8 cellular contexts compared by ENCODE assay signal in genomic region chr12:47085815-47086252, GRCh38. TPM values are rescaled to one million over a fixed set of nuclear protein-coding genes. Genes with fewer than 3 reads are reported as not detected.
A peak's percentile ranks its signal among the peaks of the same experiment; 100 is the strongest.
DNase-seq lines count a peak whose midpoint lies in the region; ATAC-seq, FAIRE-seq and TF ChIP-seq lines count a peak whose summit lies in the region.

No MANE protein-coding gene starts in this region.

- no peak overlapping the region for H2AFZ ChIP-seq in ACC112 (ENCODE audit: low read length, unreplicated experiment)
- no peak overlapping the region for H2AFZ ChIP-seq in GM23248
- no peak overlapping the region for H2AFZ ChIP-seq in PC-3 (ENCODE audit: low read length)
- H2AFZ ChIP-seq in HepG2 (ENCODE audit: low read length): no peak overlapping the region

- H3K4me1 ChIP-seq in ACC112 (ENCODE audit: control insufficient read depth, insufficient read depth, low read length, unreplicated experiment) (peaks cover 78% of the 10 kb centered on the region), GM23248 (ENCODE audit: insufficient read depth) (peaks cover 76% of the 10 kb centered on the region), PC-3 (ENCODE audit: insufficient read depth, low read length) (peaks cover 74% of the 10 kb centered on the region), HepG2 (ENCODE audit: insufficient read depth, low read length) (peaks cover 45% of the 10 kb centered on the region), ovary (ENCODE audit: insufficient read depth) (peaks cover 4% of the 10 kb centered on the region)

- H3K9ac ChIP-seq in GM23248 (no peak overlapping the region), PC-3 (ENCODE audit: low read length) (no peak overlapping the region), HepG2 (ENCODE audit: insufficient read depth, low read depth, low read length) (no peak overlapping the region)

- H3K9me3 ChIP-seq in GM23248 (ENCODE audit: low read depth): no peaks in the 10 kb centered on the region
- no peaks in the 10 kb centered on the region for H3K9me3 ChIP-seq in PC-3 (ENCODE audit: low read length)
- H3K9me3 ChIP-seq in HepG2 (ENCODE audit: low read length): no peaks in the 10 kb centered on the region
- H3K9me3 ChIP-seq in ovary: no peaks in the 10 kb centered on the region

- BruUV-seq in PC-3 (replicated peaks; lab: Mats Ljungman, UMichigan) (no TSS peak), HepG2 (replicated peaks; lab: Mats Ljungman, UMichigan) (no TSS peak)

- TF ChIP-seq POLR2A in HepG2 (IDR thresholded peaks at IDR 0.05; ENCODE audit: insufficient read depth in 1 of 2, low read depth in 2 of 2, low read length in 2 of 2) (no peak), ovary (IDR thresholded peaks at IDR 0.05) (no peak)

- peak overlapping the region; percentile 99 for H3K27ac Mint-ChIP-seq in activated naive CD8-positive, alpha-beta T cell
- H3K27ac Mint-ChIP-seq in mesothelial cell of epicardium: no peak overlapping the region

- TF ChIP-seq RAD21 in HepG2 (CRISPR knock-in tag; IDR thresholded peaks at IDR 0.05): no peak

- H3K4me1 Mint-ChIP-seq in activated naive CD8-positive, alpha-beta T cell (ENCODE audit: low read depth): peaks cover 69% of the 10 kb centered on the region
- peaks cover 44% of the 10 kb centered on the region for H3K4me1 Mint-ChIP-seq in mesothelial cell of epicardium

- TF ChIP-seq CTCF in PC-3 (conservative IDR thresholded peaks at IDR 0.05; ENCODE audit: low read depth, low read length): no peak
- TF ChIP-seq CTCF in HepG2 (CRISPR knock-in tag; IDR thresholded peaks at IDR 0.05): no peak
- no peak for TF ChIP-seq CTCF in mesothelial cell of epicardium (IDR thresholded peaks at IDR 0.05; ENCODE audit: unreplicated experiment)
- TF ChIP-seq CTCF in ovary (IDR thresholded peaks at IDR 0.05): no peak

- WGBS in GM23248 (ENCODE audit: low coverage in 1 of 2, low lambda C conversion rate in 2 of 2, missing lambda C conversion rate in 2 of 2), 2 experiments: 52 to 61% methylated on average over 6 of the region's 6 CpGs
- WGBS in HepG2 (ENCODE audit: low lambda C conversion rate): 4% methylated on average over 6 of the region's 6 CpGs
- 62 to 72% (median 68%) methylated on average over 6 of the region's 6 CpGs for WGBS in ovary, 3 donors

- TF ChIP-seq EP300 in HepG2 (IDR thresholded peaks at IDR 0.05; ENCODE audit: low read depth in 2 of 2, low read length in 2 of 2): no peak; a peak in 1 of 4 replicates
- TF ChIP-seq EP300 in HepG2 (CRISPR knock-in tag; IDR thresholded peaks at IDR 0.05; ENCODE audit: borderline replicate concordance): no peak
- no peak for TF ChIP-seq EP300 in ovary (IDR thresholded peaks at IDR 0.05)

- H3K27ac ChIP-seq in ACC112 (ENCODE audit: low read depth, low read length): peak overlapping the region; percentile 39
- H3K27ac ChIP-seq in GM23248: 0 out of 2 replicates have a peak overlapping the region, but pooled peaks have one; percentile 5
- H3K27ac ChIP-seq in PC-3 (ENCODE audit: low read length): no peak overlapping the region
- H3K27ac ChIP-seq in HepG2 (ENCODE audit: extremely low read length, insufficient read depth, low read length): no peak overlapping the region
- no peak overlapping the region for H3K27ac ChIP-seq in ovary

- peaks cover 9% of the 10 kb centered on the region for H3K9me3 Mint-ChIP-seq in activated naive CD8-positive, alpha-beta T cell (ENCODE audit: low read depth)
- H3K9me3 Mint-ChIP-seq in mesothelial cell of epicardium: peaks cover 9% of the 10 kb centered on the region

- peak overlapping the region; percentile 18 for H3K4me2 ChIP-seq in GM23248 (ENCODE audit: unreplicated experiment)
- peak overlapping the region; percentile 48 for H3K4me2 ChIP-seq in PC-3 (ENCODE audit: low read length)
- H3K4me2 ChIP-seq in HepG2 (ENCODE audit: low read depth, low read length): no peak overlapping the region

- in situ Hi-C loops in GM23248 (cut with MboI) (no loop called here), HepG2 (cut with HindIII; ENCODE audit: extremely low pct_ligation_motif_present, low pct_unique_long_range_greater_than_20kb) (no loop called here)

- peak overlapping the region; percentile 59 for H3K4me3 Mint-ChIP-seq in activated naive CD8-positive, alpha-beta T cell
- no peak overlapping the region for H3K4me3 Mint-ChIP-seq in mesothelial cell of epicardium

- no peaks in the 10 kb centered on the region for H3K79me2 ChIP-seq in ACC112 (ENCODE audit: control insufficient read depth, insufficient read depth, low read length, unreplicated experiment)
- H3K79me2 ChIP-seq in GM23248 (ENCODE audit: insufficient read depth): no peaks in the 10 kb centered on the region
- H3K79me2 ChIP-seq in PC-3 (ENCODE audit: low read length): peaks cover 18% of the 10 kb centered on the region
- H3K79me2 ChIP-seq in HepG2 (ENCODE audit: insufficient read depth, low read length): no peaks in the 10 kb centered on the region

- no peaks in the 10 kb centered on the region for H4K20me1 ChIP-seq in GM23248 (ENCODE audit: insufficient read depth)
- H4K20me1 ChIP-seq in PC-3 (ENCODE audit: low read length): no peaks in the 10 kb centered on the region
- H4K20me1 ChIP-seq in HepG2 (ENCODE audit: insufficient read depth, low read length): no peaks in the 10 kb centered on the region

- ATAC-seq in PC-3 (peak; percentile 25; the same call in 1 of the 2 replicates), HepG2 (peak; percentile 36; the same call in 1 of the 3 replicates), HG03439 (IDR thresholded peaks at IDR 0.05; ENCODE audit: unreplicated experiment) (no peak)

- no peak for FAIRE-seq in HepG2 (lab: Jason Lieb, UNC)

- H3K36me3 ChIP-seq in ACC112 (ENCODE audit: insufficient read depth, low read length) (no peaks in the 10 kb centered on the region), GM23248 (ENCODE audit: low read depth) (no peaks in the 10 kb centered on the region), PC-3 (ENCODE audit: low read depth, low read length) (no peaks in the 10 kb centered on the region), HepG2 (replicated peaks in 1 of 2; ENCODE audit: control insufficient read depth in 1 of 2, insufficient read depth in 2 of 2, low read length in 2 of 2) (no peaks in the 10 kb centered on the region), ovary (no peaks in the 10 kb centered on the region)

- H3K4me3 ChIP-seq in ACC112 (ENCODE audit: low read depth, low read length) (peak overlapping the region; percentile 4; the same call in 1 of the 2 replicates), GM23248 (no peak overlapping the region), PC-3 (ENCODE audit: low read length) (no peak overlapping the region), HepG2 (replicated peaks in 1 of 3; ENCODE audit: insufficient read depth in 1 of 3, low read depth in 2 of 3, low read length in 3 of 3) (no peak overlapping the region), ovary (no peak overlapping the region)

- peaks cover 43% of the 10 kb centered on the region for H3F3A ChIP-seq in GM23248 (ENCODE audit: insufficient read depth)
- peaks cover 7% of the 10 kb centered on the region for H3F3A ChIP-seq in PC-3 (ENCODE audit: low read length, unreplicated experiment)

- H3K27me3 Mint-ChIP-seq in activated naive CD8-positive, alpha-beta T cell: no peaks in the 10 kb centered on the region
- peaks cover 4% of the 10 kb centered on the region for H3K27me3 Mint-ChIP-seq in mesothelial cell of epicardium (ENCODE audit: low read depth)

- H3K9me2 ChIP-seq in GM23248 (ENCODE audit: insufficient read depth) (no peaks in the 10 kb centered on the region), PC-3 (replicated peaks; ENCODE audit: low read length) (no peaks in the 10 kb centered on the region)

- POLR2A ChIA-PET in PC-3 (lab: Charles Lee; ENCODE audit: unreplicated experiment): interaction anchor here (0.7 kb wide), 1 partner anchor 221 kb away, joined by 3 read pairs; no protein-coding TSS in a partner anchor
- POLR2A ChIA-PET in HepG2 (lab: Yijun Ruan, JAX): no interaction called here

- DNase-seq in GM23248 (peak; percentile 69), PC-3 (peak; percentile 79), HepG2 (ENCODE audit: low spot score) (peak; percentile 41), mesothelial cell of epicardium (ENCODE audit: low spot score in 2 of 2, unreplicated experiment in 2 of 2) (no peak), ovary (no peak)

- intact Hi-C loops in PC-3 (cut with micrococcal nuclease) (no loop called here), HepG2 (cut with micrococcal nuclease; ENCODE audit: unreplicated experiment) (no loop called here), ovary (cut with DNase I) (loop anchor here in 3 of 4 donors (10.0 kb wide), 2 partner anchors 139 to 729 kb away; partner anchors contain the start of gene HDAC7 (in 1 of the 3))

- H3K27me3 ChIP-seq in ACC112 (ENCODE audit: insufficient read depth, low read length) (no peaks in the 10 kb centered on the region), GM23248 (replicated peaks; ENCODE audit: insufficient read depth) (no peaks in the 10 kb centered on the region), PC-3 (ENCODE audit: low read length) (no peaks in the 10 kb centered on the region), HepG2 (ENCODE audit: control insufficient read depth in 1 of 2, insufficient read depth in 2 of 2, low read length in 2 of 2) (peaks cover 0 to 2% of the 10 kb centered on the region in 2 experiments; a peak in 1 of 5 replicates), ovary (no peaks in the 10 kb centered on the region)

- CTCF ChIA-PET in PC-3 (lab: Charles Lee) (interaction anchor here (0.6 kb wide), 1 partner anchor 187 kb away, joined by 3 read pairs; no protein-coding TSS in a partner anchor), HepG2 (lab: Yijun Ruan, JAX; ENCODE audit: low intra/inter-chr PET ratio, low total read pairs) (no interaction called here)

- peaks cover 9% of the 10 kb centered on the region for H3K36me3 Mint-ChIP-seq in activated naive CD8-positive, alpha-beta T cell
- no peaks in the 10 kb centered on the region for H3K36me3 Mint-ChIP-seq in mesothelial cell of epicardium

RNA-seq across cellular contexts. Expression of gene AMIGO2, which starts 6.1 kb away (rescaled TPM):
- total RNA-seq in GM23248 (2014; rRNA removed; shearing (Covaris generic)): 25.7 and 29.9 TPM in 2 replicates
- polyA plus RNA-seq in GM23248 (2016; fragmentation: Nextera tagmentation; extraction: Ambion mirVana): 19.6 and 20.5 TPM in 2 replicates
- total RNA-seq in PC-3 (2014; rRNA removed): 19.3 and 22.2 TPM in 2 replicates
- not detected in 2 replicates for total RNA-seq in HepG2 (2016; rRNA removed; fragmentation: Illumina TruSeq; extraction: Trizol)
- total RNA-seq in HepG2 (2016; cell fraction: cytosol; rRNA removed; fragmentation: Illumina TruSeq; extraction: Trizol; ENCODE audit: low read depth): not detected in 2 replicates
- total RNA-seq in HepG2 (2016; cell fraction: insoluble cytoplasmic fraction; rRNA removed; fragmentation: Illumina TruSeq; extraction: Trizol): not detected in 2 replicates
- total RNA-seq in HepG2 (2016; cell fraction: membrane; rRNA removed; fragmentation: Illumina TruSeq; extraction: Trizol): not detected in 2 replicates
- not detected in 2 replicates for total RNA-seq in HepG2 (2016; cell fraction: nucleus; rRNA removed; fragmentation: Illumina TruSeq; extraction: Trizol)
- 0.03 TPM in 1 of 2 replicates, not detected in the other for polyA plus RNA-seq in HepG2 (2011; rRNA removed)
- polyA plus RNA-seq in HepG2 (2011; cell fraction: cytosol; rRNA removed): not detected in 2 replicates
- polyA plus RNA-seq in HepG2 (2011; cell fraction: nucleus; rRNA removed): not detected in 2 replicates
- not detected in 2 replicates for polyA plus RNA-seq in HepG2 (2012)
- not detected in 2 replicates for polyA plus RNA-seq in HepG2 (2016; cell fraction: cytosol; fragmentation: Illumina TruSeq; extraction: Trizol; ENCODE audit: low read depth)
- not detected in 2 replicates for polyA plus RNA-seq in HepG2 (2016; cell fraction: insoluble cytoplasmic fraction; fragmentation: Illumina TruSeq; extraction: Trizol; ENCODE audit: low read depth)
- not detected in 2 replicates for polyA plus RNA-seq in HepG2 (2016; cell fraction: membrane; fragmentation: Illumina TruSeq; extraction: Trizol; ENCODE audit: low read depth)
- polyA plus RNA-seq in HepG2 (2016; cell fraction: nucleus; fragmentation: Illumina TruSeq; extraction: Trizol; ENCODE audit: insufficient read depth, low read depth): not detected in 2 replicates
- 3.8 TPM in 1 of 2 replicates, not detected in the other for polyA minus RNA-seq in HepG2 (2011; rRNA and poly(A)+ RNA removed; ENCODE audit: low replicate concordance)
- not detected in 2 replicates for polyA minus RNA-seq in HepG2 (2011; cell fraction: cytosol; rRNA and poly(A)+ RNA removed)
- not detected in 2 replicates for polyA minus RNA-seq in HepG2 (2011; cell fraction: nucleus; rRNA and poly(A)+ RNA removed)
- total RNA-seq in mesothelial cell of epicardium: 7.5 to 8.5 TPM (median 7.9 TPM) in 3 replicates
- 10 to 100 TPM; 13.1 to 65.5 (median 31.4) TPM for total RNA-seq in ovary
- 10 to 100 TPM; 14.4 to 29.2 TPM for polyA plus RNA-seq in ovary

RNA-seq across cellular contexts. Expression of gene PCED1B, which starts 6.4 kb away (rescaled TPM):
- 2.9 and 3.5 TPM in 2 replicates for total RNA-seq in GM23248 (2014; rRNA removed; shearing (Covaris generic))
- 2.7 and 3.6 TPM in 2 replicates for polyA plus RNA-seq in GM23248 (2016; fragmentation: Nextera tagmentation; extraction: Ambion mirVana)
- total RNA-seq in PC-3 (2014; rRNA removed): 1.0 TPM in 1 of 2 replicates, not detected in the other
- 0.10 and 0.11 TPM in 2 replicates for total RNA-seq in HepG2 (2016; rRNA removed; fragmentation: Illumina TruSeq; extraction: Trizol)
- not detected in 2 replicates for total RNA-seq in HepG2 (2016; cell fraction: cytosol; rRNA removed; fragmentation: Illumina TruSeq; extraction: Trizol; ENCODE audit: low read depth)
- 0.17 and 0.18 TPM in 2 replicates for total RNA-seq in HepG2 (2016; cell fraction: insoluble cytoplasmic fraction; rRNA removed; fragmentation: Illumina TruSeq; extraction: Trizol)
- 0.10 TPM in 1 of 2 replicates, not detected in the other for total RNA-seq in HepG2 (2016; cell fraction: membrane; rRNA removed; fragmentation: Illumina TruSeq; extraction: Trizol)
- not detected in 2 replicates for total RNA-seq in HepG2 (2016; cell fraction: nucleus; rRNA removed; fragmentation: Illumina TruSeq; extraction: Trizol)
- polyA plus RNA-seq in HepG2 (2011; rRNA removed): 0.33 and 0.37 TPM in 2 replicates
- 0.20 and 0.28 TPM in 2 replicates for polyA plus RNA-seq in HepG2 (2011; cell fraction: cytosol; rRNA removed)
- 0.34 and 0.40 TPM in 2 replicates for polyA plus RNA-seq in HepG2 (2011; cell fraction: nucleus; rRNA removed)
- polyA plus RNA-seq in HepG2 (2012): 0.25 and 0.32 TPM in 2 replicates
- not detected in 2 replicates for polyA plus RNA-seq in HepG2 (2016; cell fraction: cytosol; fragmentation: Illumina TruSeq; extraction: Trizol; ENCODE audit: low read depth)
- 0.24 and 0.64 TPM in 2 replicates for polyA plus RNA-seq in HepG2 (2016; cell fraction: insoluble cytoplasmic fraction; fragmentation: Illumina TruSeq; extraction: Trizol; ENCODE audit: low read depth)
- polyA plus RNA-seq in HepG2 (2016; cell fraction: membrane; fragmentation: Illumina TruSeq; extraction: Trizol; ENCODE audit: low read depth): 0.24 TPM in 1 of 2 replicates, not detected in the other
- polyA plus RNA-seq in HepG2 (2016; cell fraction: nucleus; fragmentation: Illumina TruSeq; extraction: Trizol; ENCODE audit: insufficient read depth, low read depth): 0.41 and 0.80 TPM in 2 replicates
- polyA minus RNA-seq in HepG2 (2011; rRNA and poly(A)+ RNA removed; ENCODE audit: low replicate concordance): 0.20 and 0.70 TPM in 2 replicates
- polyA minus RNA-seq in HepG2 (2011; cell fraction: cytosol; rRNA and poly(A)+ RNA removed): not detected in 2 replicates
- polyA minus RNA-seq in HepG2 (2011; cell fraction: nucleus; rRNA and poly(A)+ RNA removed): not detected in 2 replicates
- total RNA-seq in mesothelial cell of epicardium: 2.8 to 4.8 TPM (median 3.1 TPM) in 3 replicates
- 10 to 100 TPM in 6 of 7 donors, 1 to 10 TPM in 1; 9.9 to 27.2 (median 13.0) TPM for total RNA-seq in ovary
- 10 to 100 TPM; 12.1 to 19.6 TPM for polyA plus RNA-seq in ovary

Comparison
In these comparisons a context has a peak if more than half of its experiments do, and no peak if none do; other contexts are left out.
1. H3K27ac ChIP-seq: peak in ACC112 (single experiment) and GM23248 (single experiment); none in PC-3 (single experiment), HepG2 (single experiment) and ovary (0 of 2).
2. DNase-seq: peak in GM23248 (single experiment), PC-3 (single experiment) and HepG2 (single experiment); none in mesothelial cell of epicardium (0 of 2) and ovary (0 of 5).
3. intact Hi-C loops: an anchor here in ovary (10.0 kb wide); none called in PC-3 and HepG2.